5 cellular contexts compared by ENCODE assay signal in the genomic region with DNA sequence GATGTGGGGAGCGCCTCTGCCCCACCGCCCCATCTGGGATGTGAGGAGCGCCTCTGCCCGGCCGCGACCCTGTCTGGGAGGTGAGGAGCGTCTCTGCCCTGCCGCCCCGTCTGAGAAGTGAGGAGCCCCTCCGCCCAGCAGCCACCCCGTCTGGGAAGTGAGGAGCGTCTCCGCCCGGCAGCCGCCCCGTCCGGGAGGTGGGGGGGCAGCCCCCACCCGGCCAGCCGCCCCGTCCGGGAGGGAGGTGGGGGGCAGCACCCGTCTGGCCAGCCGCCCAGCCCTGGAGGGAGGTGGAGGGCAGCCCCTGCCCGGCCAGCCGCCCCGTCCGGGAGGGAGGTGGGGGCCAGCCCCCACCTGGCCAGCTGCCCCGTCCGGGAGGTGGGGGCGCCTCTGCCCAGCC.
A peak's percentile ranks its signal among the peaks of the same experiment; 100 is the strongest.
DNase-seq lines count a peak whose midpoint lies in the region; ATAC-seq, FAIRE-seq and TF ChIP-seq lines count a peak whose summit lies in the region.
"Not testable (repeated sequence)": the region's sequence is repeated elsewhere in the genome, so short reads cannot be mapped to it uniquely, and the experiment has no call there.

No MANE protein-coding gene starts in this region.

- not testable (repeated sequence) for H3K27me3 ChIP-seq in K562 (ENCODE audit: control insufficient read depth in 2 of 2, insufficient read depth in 2 of 2, low read length in 2 of 2); right cardiac atrium (ENCODE audit: control insufficient read depth, insufficient read depth); spleen (replicated peaks in 1 of 7)

- TF ChIP-seq CTCF in K562 (IDR thresholded peaks at IDR 0.05 in 2 of 3, conservative IDR thresholded peaks at IDR 0.05 in 1 of 3; ENCODE audit: insufficient read depth in 2 of 3, low read depth in 1 of 3, low read length in 3 of 3); glutamatergic neuron (IDR thresholded peaks at IDR 0.05; ENCODE audit: partially characterized antibody, unreplicated experiment); spleen (IDR thresholded peaks at IDR 0.05 in 8 of 11, conservative IDR thresholded peaks at IDR 0.05 in 3 of 11): not testable (repeated sequence)

- POLR2A ChIA-PET in K562 (lab: Yijun Ruan, JAX), result not testable (repeated sequence)

- not testable (repeated sequence) for BruUV-seq in K562 (replicated peaks; lab: Mats Ljungman, UMichigan)

- not testable (repeated sequence) for H3K27ac ChIP-seq in K562 (ENCODE audit: extremely low read depth, low read depth, low read length); right cardiac atrium (ENCODE audit: low read length); spleen

- in situ Hi-C loops in K562 (cut with MboI), result not testable (repeated sequence)

- not testable (repeated sequence) for TF ChIP-seq POLR2A in K562 (conservative IDR thresholded peaks at IDR 0.05); spleen (IDR thresholded peaks at IDR 0.05)

- not testable (repeated sequence) for H4K20me1 ChIP-seq in K562 (replicated peaks; ENCODE audit: control insufficient read depth, insufficient read depth, low read length)

- not testable (repeated sequence) for ATAC-seq in K562, right cardiac atrium
- ATAC-seq in stimulated activated naive CD8-positive, alpha-beta T cell treated with anti-CD3 and anti-CD28 coated beads, Interleukin-15, amount 100 ng/mL, for 72 hours, result peak; percentile 57

- H3K27me3 Mint-ChIP-seq in glutamatergic neuron (ENCODE audit: unreplicated experiment); stimulated activated naive CD8-positive, alpha-beta T cell treated with anti-CD3 and anti-CD28 coated beads, Interleukin-15, amount 100 ng/mL, for 72 hours: not testable (repeated sequence)

- H3K4me1 ChIP-seq in K562 (replicated peaks in 1 of 2; ENCODE audit: control insufficient read depth in 2 of 2, insufficient read depth in 2 of 2, low read length in 2 of 2); right cardiac atrium (ENCODE audit: control insufficient read depth, insufficient read depth, low read length); spleen: not testable (repeated sequence)

- not testable (repeated sequence) for H3K79me2 ChIP-seq in K562 (ENCODE audit: control insufficient read depth, insufficient read depth, low read length)

- intact Hi-C loops in K562 (cut with micrococcal nuclease); right cardiac atrium (cut with DNase I); spleen (cut with DNase I; ENCODE audit: low total_unique reads): not testable (repeated sequence)

- not testable (repeated sequence) for H3K9me3 Mint-ChIP-seq in glutamatergic neuron (ENCODE audit: unreplicated experiment); stimulated activated naive CD8-positive, alpha-beta T cell treated with anti-CD3 and anti-CD28 coated beads, Interleukin-15, amount 100 ng/mL, for 72 hours

- CTCF ChIA-PET in K562 (lab: Yijun Ruan, JAX; ENCODE audit: low intra/inter-chr PET ratio), result not testable (repeated sequence)

- not testable (repeated sequence) for TF ChIP-seq RAD21 in K562 (CRISPR knock-in tag; conservative IDR thresholded peaks at IDR 0.05 in 1 of 2, IDR thresholded peaks at IDR 0.05 in 1 of 2)

- not testable (repeated sequence) for H2AFZ ChIP-seq in K562 (ENCODE audit: low read depth, low read length)

- H3K4me3 Mint-ChIP-seq in glutamatergic neuron (ENCODE audit: unreplicated experiment); stimulated activated naive CD8-positive, alpha-beta T cell treated with anti-CD3 and anti-CD28 coated beads, Interleukin-15, amount 100 ng/mL, for 72 hours: not testable (repeated sequence)

- H3K4me3 ChIP-seq in K562; right cardiac atrium (ENCODE audit: low read length); spleen: not testable (repeated sequence)

- H3K36me3 ChIP-seq in K562 (ENCODE audit: control insufficient read depth, insufficient read depth, low read length) (peaks cover 78% of the 10 kb centered on the region), spleen (peaks cover 0 to 96% (median 29%) of the 10 kb centered on the region in 6 donors)

- H3K36me3 Mint-ChIP-seq in glutamatergic neuron (ENCODE audit: unreplicated experiment), result peaks cover 19% of the 10 kb centered on the region

- not testable (repeated sequence) for H3K4me1 Mint-ChIP-seq in glutamatergic neuron (ENCODE audit: low read depth, unreplicated experiment); stimulated activated naive CD8-positive, alpha-beta T cell treated with anti-CD3 and anti-CD28 coated beads, Interleukin-15, amount 100 ng/mL, for 72 hours

- not testable (repeated sequence) for H3K9ac ChIP-seq in K562 (ENCODE audit: insufficient read depth in 1 of 2, low read depth in 2 of 2, low read length in 2 of 2)

- WGBS in K562 (ENCODE audit: insufficient coverage, low coverage, missing lambda C conversion rate), result no CpG with 5 or more reads among the region's 30 CpGs
- WGBS in right cardiac atrium, result 95% methylated on average over 30 of the region's 30 CpGs
- WGBS in spleen, 5 donors, result 94 to 99% (median 98%) methylated on average over 11 to 30 of the region's 30 CpGs

- H3K9me1 ChIP-seq in K562 (ENCODE audit: control insufficient read depth, insufficient read depth, low read length), result not testable (repeated sequence)

- FAIRE-seq in K562 (lab: Jason Lieb, UNC), result not testable (repeated sequence)

- not testable (repeated sequence) for DNase-seq in K562 (ENCODE audit: extremely low read depth in 1 of 4, low spot score in 3 of 4); stimulated activated naive CD8-positive, alpha-beta T cell treated with anti-CD3 and anti-CD28 coated beads, Interleukin-15, amount 100 ng/mL, for 72 hours
- DNase-seq in glutamatergic neuron (peak; percentile 16), right cardiac atrium (peak in 2 of 3 donors; percentile 36 to 49), spleen (peak; percentile 36)

- not testable (repeated sequence) for H3K27ac Mint-ChIP-seq in glutamatergic neuron (ENCODE audit: unreplicated experiment)
- H3K27ac Mint-ChIP-seq in stimulated activated naive CD8-positive, alpha-beta T cell treated with anti-CD3 and anti-CD28 coated beads, Interleukin-15, amount 100 ng/mL, for 72 hours, result peak overlapping the region in 1 of 2 donors; percentile 71

- not testable (repeated sequence) for H3K9me3 ChIP-seq in K562 (replicated peaks; ENCODE audit: control insufficient read depth, insufficient read depth, low read depth, low read length); right cardiac atrium (ENCODE audit: control insufficient read depth, low read length); spleen

- not testable (repeated sequence) for H3K4me2 ChIP-seq in K562 (ENCODE audit: insufficient read depth, low read length)

- not testable (repeated sequence) for TF ChIP-seq EP300 in K562 (IDR thresholded peaks at IDR 0.05; ENCODE audit: low read length)

TF ChIP-seq in K562, 482 proteins besides CTCF, POLR2A, EP300 and RAD21:
- TF ChIP-seq ZBTB33 (CRISPR knock-in tag; IDR thresholded peaks at IDR 0.05), result 0 out of 2 replicates have a peak, but pooled peaks have one; percentile 16
